Comparison of ENCODE assay signal across 8 cellular contexts in genomic region chr16:49324703-49325102, GRCh38. TPM values are rescaled to one million over a fixed set of nuclear protein-coding genes. Genes with fewer than 3 reads are reported as not detected.
"Had no signal": no experiment of that assay in that cellular context is flagged by ENCODE, and none has a peak within 500 bp of the region (broad histone marks: within the 10 kb centered on the region; RNA-seq: fewer than 3 reads in every experiment).

No MANE protein-coding gene starts in this region.

- H3K27ac ChIP-seq: HL-60 had no signal

- H3K27ac Mint-ChIP-seq: GM23338, H9, IgD-negative memory B cell had no signal

- DNase-seq: H9, HCEC 1CT had no signal

- H3K36me3 Mint-ChIP-seq: IgD-negative memory B cell had no signal

- H3K4me1 Mint-ChIP-seq: GM23338, H9, IgD-negative memory B cell had no signal

- H3K4me3 Mint-ChIP-seq: GM23338, H9, IgD-negative memory B cell had no signal

- H3K9me3 Mint-ChIP-seq: GM23338 had no signal

- ATAC-seq: GM23338, HepG2 had no signal

- H3K4me3 ChIP-seq: GM23338 had no signal

RNA-seq across cellular contexts. Expression of gene CBLN1, which starts 43.1 kb away (rescaled TPM):
- total RNA-seq: HepG2, HT1080 had no signal

RNA-seq across cellular contexts. Expression of gene C16orf78, which starts 48.9 kb away (rescaled TPM):
- total RNA-seq: GM23338, H1, H9, HepG2, HT1080 had no signal
